Comparison of ENCODE assay signal across 30 cellular contexts in the genomic region with DNA sequence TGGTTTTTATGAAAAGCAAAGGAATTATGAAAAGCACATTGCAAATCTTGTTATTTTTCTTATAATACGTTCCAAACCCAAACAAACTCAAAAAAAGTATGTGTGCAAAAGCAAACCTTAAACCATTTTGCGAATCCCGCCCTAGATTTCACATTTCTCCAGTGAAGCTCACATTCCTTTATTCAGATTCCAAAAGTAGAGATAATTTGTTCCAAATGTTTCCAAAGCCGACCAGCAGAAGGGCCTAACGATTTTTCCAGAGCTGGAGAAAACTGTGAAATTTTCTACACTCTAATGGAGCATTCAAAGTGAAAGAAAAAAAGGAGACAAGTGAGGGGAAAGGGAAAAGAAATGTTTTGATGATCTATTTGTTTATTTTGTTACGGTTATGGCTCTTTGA.
A peak's percentile ranks its signal among the peaks of the same experiment; 100 is the strongest.
DNase-seq lines count a peak whose midpoint lies in the region; ATAC-seq and TF ChIP-seq lines count a peak whose summit lies in the region.
"Had no signal": no experiment of that assay in that cellular context is flagged by ENCODE, and none has a peak within 500 bp of the region (broad histone marks: within the 10 kb centered on the region; RNA-seq: fewer than 3 reads in every experiment).

No MANE protein-coding gene starts in this region.

- POLR2A ChIA-PET in BJ (lab: Charles Lee) = no interaction called here

- no peak overlapping the region for H3K27ac Mint-ChIP-seq in immature natural killer cell
- H3K27ac Mint-ChIP-seq: CD4-positive, alpha-beta memory T cell had no signal

- no peaks in the 10 kb centered on the region for H3K36me3 ChIP-seq in BJ (ENCODE audit: control insufficient read depth, insufficient read depth, low read length)
- H3K36me3 ChIP-seq: breast epithelium, colonic mucosa, Peyer's patch, sigmoid colon, SJSA1, tibial nerve had no signal

- H3K36me3 Mint-ChIP-seq in immature natural killer cell = no peaks in the 10 kb centered on the region
- H3K36me3 Mint-ChIP-seq: CD4-positive, alpha-beta memory T cell had no signal

- DNase-seq in BJ (ENCODE audit: low read depth) (peak; percentile 50), fibroblast of villous mesenchyme (ENCODE audit: low read depth) (peak; percentile 14), sciatic nerve (ENCODE audit: low spot score) (no peak), immature natural killer cell (no peak), T-helper 9 cell (no peak)
- DNase-seq: activated CD4-positive, CD25-positive, alpha-beta regulatory T cell treated with anti-CD3 and anti-CD28 coated beads, Interleukin-2, amount 50 U/mL, for 72 hours; activated gamma-delta T cell; CD4-positive, alpha-beta memory T cell; colonic mucosa; foreskin melanocyte; hypothalamus; Kasumi-1; MV-4-11; NCI-H187; NCI-H2171 treated with DMSO at 0.1 percent for 48 hours; NCI-H524; Peyer's patch; posterior cingulate gyrus; sigmoid colon; stimulated activated CD4-positive, alpha-beta T cell treated with anti-CD3 and anti-CD28 coated beads, Interleukin-15, amount 100 ng/mL, for 24 hours; stimulated activated naive CD8-positive, alpha-beta T cell treated with anti-CD3 and anti-CD28 coated beads, Interleukin-15, Interleukin-2, amounts not matched to agents 100 U/mL and 50 U/mL, for 24 hours; T-helper 1 cell had no signal

- H3K4me1 Mint-ChIP-seq in immature natural killer cell = no peaks in the 10 kb centered on the region
- H3K4me1 Mint-ChIP-seq: CD4-positive, alpha-beta memory T cell had no signal

- no peak overlapping the region for H3K4me3 ChIP-seq in BJ (ENCODE audit: low read depth, low read length)
- no peak overlapping the region for H3K4me3 ChIP-seq in fibroblast of villous mesenchyme (ENCODE audit: low read depth, low read length)
- H3K4me3 ChIP-seq: breast epithelium, colonic mucosa, Peyer's patch, sigmoid colon, SJSA1, tibial nerve had no signal

- H3K27me3 Mint-ChIP-seq in immature natural killer cell (ENCODE audit: low read depth in 3 of 3) = peaks cover 0 to 15% (median 9%) of the 10 kb centered on the region in 3 donors

- peaks cover 0 to 5% (median 0%) of the 10 kb centered on the region in 6 donors for H3K9me3 Mint-ChIP-seq in immature natural killer cell
- H3K9me3 Mint-ChIP-seq: CD4-positive, alpha-beta memory T cell had no signal

- no peak overlapping the region for H3K4me3 Mint-ChIP-seq in immature natural killer cell
- H3K4me3 Mint-ChIP-seq: CD4-positive, alpha-beta memory T cell had no signal

- ATAC-seq in sciatic nerve (peak; percentile 60), HG03108 (IDR thresholded peaks at IDR 0.05; ENCODE audit: unreplicated experiment) (no peak), HG02852 (IDR thresholded peaks at IDR 0.05; ENCODE audit: unreplicated experiment) (no peak)
- ATAC-seq: HepG2; stimulated activated naive CD8-positive, alpha-beta T cell treated with anti-CD3 and anti-CD28 coated beads, Interleukin-15, Interleukin-2, amounts not matched to agents 100 U/mL and 50 U/mL, for 24 hours had no signal

- no peak for TF ChIP-seq CTCF in BJ (IDR thresholded peaks at IDR 0.05; ENCODE audit: insufficient read depth, low read depth, low read length)
- no peak for TF ChIP-seq CTCF in fibroblast of villous mesenchyme (IDR thresholded peaks at IDR 0.05; ENCODE audit: insufficient read depth, low read depth, low read length)

- peaks cover 3% of the 10 kb centered on the region for H3K27me3 ChIP-seq in BJ (ENCODE audit: control insufficient read depth, insufficient read depth, low read length)
- H3K27me3 ChIP-seq: breast epithelium, colonic mucosa, Peyer's patch, sigmoid colon, SJSA1, tibial nerve had no signal

- peak overlapping the region; percentile 48 for H3K27ac ChIP-seq in angular gyrus (ENCODE audit: low read depth, low read length)
- H3K27ac ChIP-seq: colonic mucosa, HL-60, Peyer's patch, SJSA1 had no signal

- intact Hi-C loops in sciatic nerve (cut with DNase I) = loop anchor here (10.0 kb wide), 1 partner anchor 404 kb away; no protein-coding TSS in a partner anchor

- CTCF ChIA-PET in BJ (lab: Yijun Ruan, JAX) = interaction anchor here (0.7 to 1.9 kb wide), 3 partner anchors 16 to 98 kb away, joined by 3 to 5 read pairs (median 3); no protein-coding TSS in a partner anchor

Comparison
In these comparisons a context has a peak if more than half of its experiments do, and no peak if none do; other contexts are left out.
1. DNase-seq: peak in BJ (single experiment) and fibroblast of villous mesenchyme (single experiment); none in sciatic nerve (single experiment), immature natural killer cell (0 of 3) and T-helper 9 cell (single experiment).